In the genomic region with DNA sequence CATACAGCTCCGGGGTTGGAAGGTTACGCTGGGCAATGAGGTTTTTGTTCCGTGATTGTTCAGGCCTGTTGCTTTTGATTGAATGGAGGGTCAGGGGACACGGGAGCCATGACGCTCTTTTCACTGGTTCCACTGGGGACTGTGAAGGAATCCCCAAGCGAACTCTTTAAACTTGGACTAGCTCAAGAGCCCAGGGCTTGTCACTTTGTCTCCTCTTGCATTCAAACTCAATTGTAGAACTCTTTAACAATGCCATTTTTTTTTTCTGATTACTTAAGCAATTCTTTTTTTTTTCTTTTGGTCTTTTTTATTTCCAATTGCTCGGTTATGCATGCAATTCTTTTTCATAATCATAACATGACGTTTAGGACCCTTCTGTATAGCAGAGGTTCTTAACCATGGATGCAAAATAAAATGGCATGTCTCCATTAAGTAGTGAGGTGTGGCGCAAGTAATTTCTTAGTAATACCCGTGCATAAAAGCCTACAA, we compare ENCODE assay signal across 8 cellular contexts. TPM values are rescaled to one million over a fixed set of nuclear protein-coding genes. Genes with fewer than 3 reads are reported as not detected.
DNase-seq lines count a peak whose midpoint lies in the region; ATAC-seq and TF ChIP-seq lines count a peak whose summit lies in the region.

No MANE protein-coding gene starts in this region.

- no peak overlapping the region for H4K8ac ChIP-seq in H9 (replicated peaks; ENCODE audit: insufficient read length, low read depth, low read length)

- no peak overlapping the region for H3K56ac ChIP-seq in H9 (ENCODE audit: insufficient read length, low read depth, low read length)

- no peaks in the 10 kb centered on the region for H3K36me3 ChIP-seq in SJSA1
- no peaks in the 10 kb centered on the region for H3K36me3 ChIP-seq in skeletal muscle satellite cell (ENCODE audit: insufficient read depth, low read length)

- no CpG with 5 or more reads among the region's 10 CpGs for WGBS in H9 (ENCODE audit: extremely low coverage, insufficient read length, low lambda C conversion rate)

- no peak overlapping the region for H2BK20ac ChIP-seq in H9 (ENCODE audit: low read depth, low read length, poor library complexity, severe bottlenecking)

- no peak overlapping the region for H4K91ac ChIP-seq in H9 (ENCODE audit: insufficient read length, low read depth, low read length)

- H3K4me3 ChIP-seq in SJSA1 (peak overlapping the region; percentile 68), fibroblast of pulmonary artery (replicated peaks; ENCODE audit: low read depth, low read length) (peak overlapping the region; percentile 45), skeletal muscle satellite cell (ENCODE audit: low read length) (peak overlapping the region; percentile 74)

- no peaks in the 10 kb centered on the region for H3K23me2 ChIP-seq in H9 (ENCODE audit: insufficient read length, low read depth, low read length, poor library complexity, severe bottlenecking)

- H3K4me1 ChIP-seq in H9 (ENCODE audit: insufficient read depth, low read length) (peaks cover 5% of the 10 kb centered on the region; the same call in 1 of the 2 replicates), SJSA1 (replicated peaks) (peaks cover 21% of the 10 kb centered on the region), skeletal muscle satellite cell (ENCODE audit: control insufficient read depth, insufficient read depth, low read length) (peaks cover 20% of the 10 kb centered on the region)

- no peaks in the 10 kb centered on the region for H4K20me1 ChIP-seq in H9 (ENCODE audit: control insufficient read depth, insufficient read depth, insufficient read length)

- H3K27ac ChIP-seq in H9 (ENCODE audit: insufficient read length, low read depth, low read length) (no peak overlapping the region), SJSA1 (peak overlapping the region; percentile 66)

- H3K36me3 Mint-ChIP-seq in H9 (ENCODE audit: insufficient read depth in 1 of 3, low read depth in 3 of 3): no peaks in the 10 kb centered on the region; a peak in 2 of 7 replicates

- peak overlapping the region; percentile 83 to 97 (median 92); a peak in 6 of 7 replicates for H3K27ac Mint-ChIP-seq in H9

- H3T11ph ChIP-seq in H9 (ENCODE audit: low read length): no peak overlapping the region

- ATAC-seq in HG03045 (IDR thresholded peaks at IDR 0.05; ENCODE audit: unreplicated experiment) (no peak), GM21515 (IDR thresholded peaks at IDR 0.05; ENCODE audit: unreplicated experiment) (no peak)

- no peaks in the 10 kb centered on the region for H3K9me3 ChIP-seq in H9 (ENCODE audit: control insufficient read depth, low read depth, low read length)
- no peaks in the 10 kb centered on the region; the same call in 1 of the 2 replicates for H3K9me3 ChIP-seq in SJSA1 (replicated peaks)
- H3K9me3 ChIP-seq in skeletal muscle satellite cell (replicated peaks; ENCODE audit: low read length): no peaks in the 10 kb centered on the region

- no peaks in the 10 kb centered on the region for H3K79me2 ChIP-seq in H9 (ENCODE audit: insufficient read depth, low read length)

- peak overlapping the region; percentile 74; the same call in 1 of the 2 replicates for H3K14ac ChIP-seq in H9 (ENCODE audit: insufficient read depth, low read length)

- H3K23ac ChIP-seq in H9 (ENCODE audit: insufficient read length, low read depth, low read length): no peak overlapping the region

- H2BK15ac ChIP-seq in H9 (ENCODE audit: low read depth, low read length): no peak overlapping the region

- H2BK5ac ChIP-seq in H9 (ENCODE audit: insufficient read length, low read length): no peak overlapping the region

- H2AK5ac ChIP-seq in H9 (ENCODE audit: insufficient read length, low read length): no peak overlapping the region

- H3K18ac ChIP-seq in H9 (ENCODE audit: insufficient read length, low read depth, low read length): peak overlapping the region; percentile 54

- no peak overlapping the region for H2BK12ac ChIP-seq in H9 (ENCODE audit: insufficient read length, low read depth, low read length)

- H3K4ac ChIP-seq in H9 (ENCODE audit: low read depth, low read length): no peak overlapping the region

- no peak for DNase-seq in H9
- DNase-seq in SJSA1 (ENCODE audit: low read depth in 1 of 2, low spot score in 2 of 2): no peak
- no peak for DNase-seq in fibroblast of pulmonary artery (ENCODE audit: low read depth)
- DNase-seq in NCI-H2107 (lab: John Stamatoyannopoulos, UW): no peak
- no peak for DNase-seq in stimulated activated CD4-positive, alpha-beta T cell treated with anti-CD3 and anti-CD28 coated beads, Interleukin-1b, Interleukin-23, amount 100 ng/mL, for 48 hours

- H3K9me3 Mint-ChIP-seq in H9: peaks cover 0 to under 1% of the 10 kb centered on the region in 2 experiments; a peak in 2 of 5 replicates

- peak overlapping the region; percentile 62 for H3K9ac ChIP-seq in H9 (ENCODE audit: extremely low read depth, insufficient read length, low read length)
- H3K9ac ChIP-seq in skeletal muscle satellite cell (ENCODE audit: low read depth, low read length): peak overlapping the region; percentile 75

- no peak overlapping the region for H2BK120ac ChIP-seq in H9 (ENCODE audit: low read depth, low read length, poor library complexity, severe bottlenecking)

- no peak overlapping the region for H4K5ac ChIP-seq in H9 (ENCODE audit: insufficient read length, low read depth, low read length)

- no peak overlapping the region for H2AFZ ChIP-seq in H9 (ENCODE audit: low read length)

- no peak for TF ChIP-seq CTCF in H9 (conservative IDR thresholded peaks at IDR 0.05)
- TF ChIP-seq CTCF in fibroblast of pulmonary artery (IDR thresholded peaks at IDR 0.05; ENCODE audit: low read length, missing control alignments): no peak

- H3K4me3 Mint-ChIP-seq in H9: peak overlapping the region; percentile 74 to 93

- peak overlapping the region; percentile 52 for H3K4me2 ChIP-seq in H9 (ENCODE audit: insufficient read depth, insufficient read length, low read length)
- H3K4me2 ChIP-seq in skeletal muscle satellite cell (ENCODE audit: low read length): peak overlapping the region; percentile 86

- H3K4me1 Mint-ChIP-seq in H9: peaks cover 24 to 27% of the 10 kb centered on the region in 2 experiments

- H3K27me3 ChIP-seq in H9 (ENCODE audit: insufficient read depth, low read length) (no peaks in the 10 kb centered on the region), SJSA1 (replicated peaks) (no peaks in the 10 kb centered on the region), skeletal muscle satellite cell (ENCODE audit: control insufficient read depth, insufficient read depth, low read length) (peaks cover 4% of the 10 kb centered on the region)

- H3K79me1 ChIP-seq in H9 (ENCODE audit: insufficient read depth, low read depth, low read length, poor library complexity, severe bottlenecking): no peaks in the 10 kb centered on the region

- peaks cover 16% of the 10 kb centered on the region for H3K27me3 Mint-ChIP-seq in H9 (ENCODE audit: low read depth)

RNA-seq across cellular contexts. Expression of gene BFSP1, which starts 0.4 kb away (rescaled TPM):
- 8.6 and 9.4 TPM in 2 replicates for total RNA-seq in H9 (2021)
- total RNA-seq in SJSA1 (2014; rRNA removed; shearing (Covaris generic)): 8.0 and 9.4 TPM in 2 replicates
- 0.44 and 0.76 TPM in 2 replicates for total RNA-seq in skeletal muscle satellite cell (2012; rRNA removed)

RNA-seq across cellular contexts. Expression of gene DSTN, which starts 38.3 kb away (rescaled TPM):
- 145 and 148 TPM in 2 replicates for total RNA-seq in H9 (2021)
- total RNA-seq in SJSA1 (2014; rRNA removed; shearing (Covaris generic)): 480 and 557 TPM in 2 replicates
- total RNA-seq in skeletal muscle satellite cell (2012; rRNA removed): 190 and 208 TPM in 2 replicates
